In the genomic region with DNA sequence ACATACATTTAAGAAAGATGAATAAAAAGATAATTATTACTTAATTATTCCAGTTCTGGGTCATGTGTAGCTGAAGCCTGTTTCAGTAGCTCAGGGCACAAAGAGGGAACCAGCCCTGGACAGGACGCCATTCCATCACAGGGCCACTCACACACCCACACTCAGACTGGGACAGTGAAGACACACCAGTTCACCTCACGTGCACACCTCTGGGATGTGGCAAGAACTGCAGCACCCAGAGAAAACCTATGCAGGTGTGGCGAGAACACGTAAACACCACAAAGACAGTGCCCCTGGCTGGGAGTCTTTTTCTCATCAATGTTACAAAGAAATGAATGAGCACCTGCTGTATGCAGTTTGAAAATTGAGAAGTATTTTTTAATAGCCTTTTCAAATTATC, we compare ENCODE assay signal across 8 cellular contexts. TPM values are rescaled to one million over a fixed set of nuclear protein-coding genes. Genes with fewer than 3 reads are reported as not detected.
A peak's percentile ranks its signal among the peaks of the same experiment; 100 is the strongest.
DNase-seq lines count a peak whose midpoint lies in the region; ATAC-seq, FAIRE-seq and TF ChIP-seq lines count a peak whose summit lies in the region.

No MANE protein-coding gene starts in this region.

- peak overlapping the region; percentile 79 for H3K27ac Mint-ChIP-seq in stimulated activated naive B cell treated with anti-CD40 and anti-IgM and Interleukin-4, amounts not matched to agents 10 μg/mL and 1 μg/mL and 100 μg/mL, for 72 hours

- no peak for ATAC-seq in A549
- no peak for ATAC-seq in stimulated activated naive B cell treated with anti-CD40 and anti-IgM and Interleukin-4, amounts not matched to agents 10 μg/mL and 1 μg/mL and 100 μg/mL, for 72 hours (replicated peaks)
- ATAC-seq in HG03139 (IDR thresholded peaks at IDR 0.05; ENCODE audit: unreplicated experiment), result no peak
- no peak for ATAC-seq in HG02588 (IDR thresholded peaks at IDR 0.05; ENCODE audit: unreplicated experiment)

- H3K27ac ChIP-seq in A549 (no peak overlapping the region), WERI-Rb-1 (no peak overlapping the region), esophagus squamous epithelium (peak overlapping the region in 3 of 4 donors; percentile 98 to 99 (median 99))

- H3K27me3 ChIP-seq in WERI-Rb-1 (ENCODE audit: insufficient read depth, low read depth, severe bottlenecking) (no peaks in the 10 kb centered on the region), esophagus squamous epithelium (no peaks in the 10 kb centered on the region)

- H3K36me3 Mint-ChIP-seq in stimulated activated naive B cell treated with anti-CD40 and anti-IgM and Interleukin-4, amounts not matched to agents 10 μg/mL and 1 μg/mL and 100 μg/mL, for 72 hours, result peaks cover 33 to 54% of the 10 kb centered on the region in 2 donors

- intact Hi-C loops in esophagus squamous epithelium (cut with DNase I), result no loop called here

- TF ChIP-seq POLR2A in A549 (IDR thresholded peaks at IDR 0.05; ENCODE audit: low read length), result no peak
- peak; percentile 14 for TF ChIP-seq POLR2A in GM19193 (IDR thresholded peaks at IDR 0.05; ENCODE audit: extremely low read depth, insufficient read depth, insufficient read length)
- no peak for TF ChIP-seq POLR2A in esophagus squamous epithelium (IDR thresholded peaks at IDR 0.05)

- no peaks in the 10 kb centered on the region for H3K9me3 Mint-ChIP-seq in stimulated activated naive B cell treated with anti-CD40 and anti-IgM and Interleukin-4, amounts not matched to agents 10 μg/mL and 1 μg/mL and 100 μg/mL, for 72 hours

- POLR2A ChIA-PET in A549 (lab: Yijun Ruan, JAX), result interaction anchor here (3.1 kb wide), 1 partner anchor 63 kb away, joined by 23 read pairs; a partner anchor contains a TSS

- H3K4me2 ChIP-seq in A549, result peak overlapping the region; percentile 74

- FAIRE-seq in A549 (lab: Jason Lieb, UNC), result no peak

- CTCF ChIA-PET in A549 (lab: Yijun Ruan, JAX), result interaction anchor here (0.6 kb wide), 1 partner anchor 137 kb away, joined by 4 read pairs; no protein-coding TSS in a partner anchor

- peaks cover 15% of the 10 kb centered on the region for H3K36me3 ChIP-seq in WERI-Rb-1
- peaks cover 0 to 22% (median 0%) of the 10 kb centered on the region in 3 donors for H3K36me3 ChIP-seq in esophagus squamous epithelium

- TF ChIP-seq CTCF in A549 (IDR thresholded peaks at IDR 0.05) (no peak), WERI-Rb-1 (IDR thresholded peaks at IDR 0.05; ENCODE audit: low read depth, low read length) (no peak), esophagus squamous epithelium (IDR thresholded peaks at IDR 0.05) (no peak)

- H3K4me3 Mint-ChIP-seq in stimulated activated naive B cell treated with anti-CD40 and anti-IgM and Interleukin-4, amounts not matched to agents 10 μg/mL and 1 μg/mL and 100 μg/mL, for 72 hours, result peak overlapping the region; percentile 69 to 96

- no peaks in the 10 kb centered on the region for H3K27me3 Mint-ChIP-seq in stimulated activated naive B cell treated with anti-CD40 and anti-IgM and Interleukin-4, amounts not matched to agents 10 μg/mL and 1 μg/mL and 100 μg/mL, for 72 hours

- DNase-seq in A549 (ENCODE audit: low read depth in 1 of 2, low spot score in 1 of 2) (peak; percentile 49 to 62), WERI-Rb-1 (no peak), esophagus squamous epithelium (lab: John Stamatoyannopoulos, UW) (no peak), cerebellar cortex (ENCODE audit: low spot score) (no peak)
- peak; percentile 22 for DNase-seq in stimulated activated naive B cell treated with anti-CD40 and anti-IgM and Interleukin-4, amounts not matched to agents 10 μg/mL and 1 μg/mL and 100 μg/mL, for 72 hours

- TF ChIP-seq EP300 in A549 (IDR thresholded peaks at IDR 0.05), result no peak

- H3K4me1 ChIP-seq in A549 (peaks cover 44% of the 10 kb centered on the region), esophagus squamous epithelium (peaks cover 14 to 62% (median 28%) of the 10 kb centered on the region in 3 donors)

- no peak for TF ChIP-seq RAD21 in A549 (conservative IDR thresholded peaks at IDR 0.05 in 1 of 2, IDR thresholded peaks at IDR 0.05 in 1 of 2)

- H3K9me3 ChIP-seq in A549, result no peaks in the 10 kb centered on the region
- H3K9me3 ChIP-seq in WERI-Rb-1 (ENCODE audit: severe bottlenecking), result no peaks in the 10 kb centered on the region
- no peaks in the 10 kb centered on the region for H3K9me3 ChIP-seq in esophagus squamous epithelium

- peaks cover 21 to 50% of the 10 kb centered on the region in 2 donors for H3K4me1 Mint-ChIP-seq in stimulated activated naive B cell treated with anti-CD40 and anti-IgM and Interleukin-4, amounts not matched to agents 10 μg/mL and 1 μg/mL and 100 μg/mL, for 72 hours

- H3K4me3 ChIP-seq in A549, result peak overlapping the region; percentile 88
- peak overlapping the region; percentile 63 for H3K4me3 ChIP-seq in WERI-Rb-1 (ENCODE audit: low read depth, low read length)
- H3K4me3 ChIP-seq in esophagus squamous epithelium, result peak overlapping the region in 1 of 4 donors; percentile 79

- 61% methylated on average over 4 of the region's 4 CpGs for WGBS in A549 (ENCODE audit: missing lambda C conversion rate)
- WGBS in esophagus squamous epithelium, 2 donors, result 34 to 44% methylated on average over 4 of the region's 4 CpGs

TF ChIP-seq in A549, 52 proteins besides CTCF, POLR2A, EP300 and RAD21:
- TF ChIP-seq MYC (IDR thresholded peaks at IDR 0.05; ENCODE audit: borderline replicate concordance, low read length), result no peak
- TF ChIP-seq BHLHE40 (IDR thresholded peaks at IDR 0.05; ENCODE audit: low read depth, low read length), result peak; percentile 84

RNA-seq across cellular contexts. Expression of a gene that starts 1.6 kb away (rescaled TPM):
- polyA plus RNA-seq in A549 (2011; rRNA removed), result 38.2 and 55.8 TPM in 2 replicates
- polyA plus RNA-seq in A549 (2012; cell fraction: cytosol; rRNA removed), result 20.4 and 20.7 TPM in 2 replicates
- polyA plus RNA-seq in A549 (2012; cell fraction: nucleus; rRNA removed), result 14.8 and 25.5 TPM in 2 replicates
- polyA plus RNA-seq in A549 (2017; fragmentation: RNase III; extraction: RNeasy Plus Mini Kit Qiagen cat#74134 plus additional on column Dnase treatment), result 42.4 to 65.0 TPM (median 57.1 TPM) in 3 replicates
- 14.8 and 15.1 TPM in 2 replicates for polyA minus RNA-seq in A549 (2011; rRNA and poly(A)+ RNA removed)
- 10 to 100 TPM; 30.7 to 87.5 (median 59.9) TPM for total RNA-seq in esophagus squamous epithelium

RNA-seq across cellular contexts. Expression of a gene that starts 5.6 kb away (rescaled TPM):
- polyA plus RNA-seq in A549 (2011; rRNA removed) (7.1 and 7.3 TPM in 2 replicates), A549 (2017; fragmentation: RNase III; extraction: RNeasy Plus Mini Kit Qiagen cat#74134 plus additional on column Dnase treatment) (5.6 to 6.2 TPM (median 5.9 TPM) in 3 replicates)
- 5.0 and 5.4 TPM in 2 replicates for polyA plus RNA-seq in A549 (2012; cell fraction: cytosol; rRNA removed)
- 11.0 and 12.9 TPM in 2 replicates for polyA plus RNA-seq in A549 (2012; cell fraction: nucleus; rRNA removed)
- 18.1 and 20.0 TPM in 2 replicates for polyA minus RNA-seq in A549 (2011; rRNA and poly(A)+ RNA removed)
- total RNA-seq in esophagus squamous epithelium, result 10 to 100 TPM in 2 of 4 donors, 1 to 10 TPM in 2; 7.5 to 17.2 (median 11.3) TPM

RNA-seq across cellular contexts. Expression of a gene that starts 24.9 kb away (rescaled TPM):
- not detected in 2 replicates for polyA plus RNA-seq in A549 (2011; rRNA removed)
- not detected in 2 replicates for polyA plus RNA-seq in A549 (2012; cell fraction: cytosol; rRNA removed)
- not detected in 2 replicates for polyA plus RNA-seq in A549 (2012; cell fraction: nucleus; rRNA removed)
- polyA plus RNA-seq in A549 (2017; fragmentation: RNase III; extraction: RNeasy Plus Mini Kit Qiagen cat#74134 plus additional on column Dnase treatment), result not detected in 3 replicates
- not detected in 2 replicates for polyA minus RNA-seq in A549 (2011; rRNA and poly(A)+ RNA removed)
- total RNA-seq in esophagus squamous epithelium, result not detected

Comparison
In these comparisons a context has a peak if more than half of its experiments do, and no peak if none do; other contexts are left out.
1. DNase-seq: peak in A549 (2 of 2) and stimulated activated naive B cell treated with anti-CD40 and anti-IgM and Interleukin-4, amounts not matched to agents 10 μg/mL and 1 μg/mL and 100 μg/mL, for 72 hours (single experiment); none in WERI-Rb-1 (single experiment), esophagus squamous epithelium (single experiment) and cerebellar cortex (single experiment).
2. H3K27ac ChIP-seq: peak in esophagus squamous epithelium (3 of 4); none in A549 (0 of 2) and WERI-Rb-1 (single experiment).